ENCODE assay signal across 8 cellular contexts in genomic region chr14:101948666-101949205, GRCh38. TPM values are rescaled to one million over a fixed set of nuclear protein-coding genes. Genes with fewer than 3 reads are reported as not detected.
DNase-seq lines count a peak whose midpoint lies in the region; ATAC-seq and TF ChIP-seq lines count a peak whose summit lies in the region.

No MANE protein-coding gene starts in this region.

- H3K9ac ChIP-seq in HUES6 (ENCODE audit: low read length), result peak overlapping the region; percentile 95

- no peak for ATAC-seq in GM18868 (IDR thresholded peaks at IDR 0.05; ENCODE audit: unreplicated experiment)

- H3K36me3 ChIP-seq in HUES6 (ENCODE audit: control insufficient read depth, insufficient read depth, low read length), result no peaks in the 10 kb centered on the region

- H3K27me3 ChIP-seq in HUES6 (ENCODE audit: control insufficient read depth, insufficient read depth, low read length) (peaks cover 30% of the 10 kb centered on the region), mononuclear cell (ENCODE audit: insufficient read depth, low read length) (peaks cover 14% of the 10 kb centered on the region)

- H3K9me3 ChIP-seq in HUES6 (ENCODE audit: control insufficient read depth, insufficient read depth, low read depth, low read length) (no peaks in the 10 kb centered on the region), mononuclear cell (ENCODE audit: low read depth, low read length) (no peaks in the 10 kb centered on the region)

- H3K4me1 ChIP-seq in HUES6 (ENCODE audit: control insufficient read depth, insufficient read depth, low read length) (peaks cover 13% of the 10 kb centered on the region; the same call in 1 of the 2 replicates), mononuclear cell (ENCODE audit: insufficient read depth, low read length) (peaks cover 18% of the 10 kb centered on the region)

- peak overlapping the region; percentile 94 for H3K27ac ChIP-seq in C4-2B
- H3K27ac ChIP-seq in HUES6 (ENCODE audit: low read depth, low read length), result peak overlapping the region; percentile 67
- peak overlapping the region; percentile 97 for H3K27ac ChIP-seq in caudate nucleus (ENCODE audit: low read depth, low read length)

- H3K4me3 ChIP-seq in HUES6 (ENCODE audit: low read depth, low read length) (peak overlapping the region; percentile 84), mononuclear cell (ENCODE audit: low read length) (peak overlapping the region; percentile 64)

- DNase-seq in caudate nucleus (lab: John Stamatoyannopoulos, UW) (no peak), SHP77 treated with DMSO at 0.1 percent for 48 hours (lab: John Stamatoyannopoulos, UW) (no peak), islet precursor cell (no peak), cerebellar nuclear complex (lab: John Stamatoyannopoulos, UW) (no peak)

- no peak for TF ChIP-seq CTCF in C4-2B (conservative IDR thresholded peaks at IDR 0.05)

RNA-seq across cellular contexts. Expression of gene DYNC1H1, which starts 15.6 kb away (rescaled TPM):
- 260 TPM for total RNA-seq in mononuclear cell
